16 cellular contexts compared by ENCODE assay signal in genomic region chrX:12910424-12910823, GRCh38. TPM values are rescaled to one million over a fixed set of nuclear protein-coding genes. Genes with fewer than 3 reads are reported as not detected.
"Had no signal": no experiment of that assay in that cellular context is flagged by ENCODE, and none has a peak within 500 bp of the region (broad histone marks: within the 10 kb centered on the region; RNA-seq: fewer than 3 reads in every experiment).

No MANE protein-coding gene starts in this region.

- DNase-seq: activated CD4-positive, alpha-beta T cell treated with anti-CD3 and anti-CD28 coated beads, Interleukin-2, amount 50 U/mL, for 1 hour; activated naive CD4-positive, alpha-beta T cell treated with anti-CD3 and anti-CD28 coated beads, Interleukin-2, amount 10 ng/mL, durations not matched to agents 7 days and 5 days; activated T-cell treated with anti-CD3 and anti-CD28 coated beads, Interleukin-2, amount 50 U/mL, for 1 hour; adrenal gland; dorsolateral prefrontal cortex; erythroblast; heart right ventricle; mammary epithelial cell; naive thymus-derived CD4-positive, alpha-beta T cell; sigmoid colon; stimulated activated CD4-positive, alpha-beta T cell treated with anti-CD3 and anti-CD28 coated beads, Interleukin-1b, Interleukin-23, amount 100 ng/mL, for 48 hours had no signal

- H3K9ac ChIP-seq: parathyroid adenoma had no signal

- H3K9me3 ChIP-seq: adrenal gland, gastroesophageal sphincter, heart right ventricle, sigmoid colon, thoracic aorta had no signal

- H3K4me1 ChIP-seq: adrenal gland, gastroesophageal sphincter, heart right ventricle, parathyroid adenoma, sigmoid colon had no signal

- H3K27ac Mint-ChIP-seq: activated naive CD4-positive, alpha-beta T cell treated with anti-CD3 and anti-CD28 coated beads, Interleukin-2, amount 10 ng/mL, durations not matched to agents 7 days and 5 days had no signal

- H3K36me3 Mint-ChIP-seq: activated naive CD4-positive, alpha-beta T cell treated with anti-CD3 and anti-CD28 coated beads, Interleukin-2, amount 10 ng/mL, durations not matched to agents 7 days and 5 days; naive thymus-derived CD4-positive, alpha-beta T cell had no signal

- H3K4me3 Mint-ChIP-seq: activated naive CD4-positive, alpha-beta T cell treated with anti-CD3 and anti-CD28 coated beads, Interleukin-2, amount 10 ng/mL, durations not matched to agents 7 days and 5 days had no signal

- H3K27me3 Mint-ChIP-seq: activated naive CD4-positive, alpha-beta T cell treated with anti-CD3 and anti-CD28 coated beads, Interleukin-2, amount 10 ng/mL, durations not matched to agents 7 days and 5 days; naive thymus-derived CD4-positive, alpha-beta T cell had no signal

- ATAC-seq: activated CD4-positive, CD25-positive, alpha-beta regulatory T cell treated with anti-CD3 and anti-CD28 coated beads, Interleukin-2, amount 50 U/mL, for 24 hours; gastroesophageal sphincter; heart right ventricle; naive thymus-derived CD4-positive, alpha-beta T cell had no signal

- H3K27ac ChIP-seq: dorsolateral prefrontal cortex, gastroesophageal sphincter, parathyroid adenoma, sigmoid colon, thoracic aorta had no signal

- FAIRE-seq: islet of Langerhans had no signal

- H3K36me3 ChIP-seq: adrenal gland, gastroesophageal sphincter, heart right ventricle, sigmoid colon, thoracic aorta had no signal

- H3K79me2 ChIP-seq: parathyroid adenoma had no signal

- H3K9me3 Mint-ChIP-seq: activated naive CD4-positive, alpha-beta T cell treated with anti-CD3 and anti-CD28 coated beads, Interleukin-2, amount 10 ng/mL, durations not matched to agents 7 days and 5 days; naive thymus-derived CD4-positive, alpha-beta T cell had no signal

- H3K4me3 ChIP-seq: adrenal gland, dorsolateral prefrontal cortex, gastroesophageal sphincter, sigmoid colon, thoracic aorta had no signal

- H2AFZ ChIP-seq: parathyroid adenoma had no signal

- H3K27me3 ChIP-seq: gastroesophageal sphincter, sigmoid colon had no signal

RNA-seq across cellular contexts. Expression of gene TLR8, which starts 4.0 kb away (rescaled TPM):
- total RNA-seq: mammary epithelial cell had no signal
- polyA plus RNA-seq: mammary epithelial cell; naive thymus-derived CD4-positive, alpha-beta T cell had no signal

RNA-seq across cellular contexts. Expression of gene TLR7, which starts 43.6 kb away (rescaled TPM):
- total RNA-seq: mammary epithelial cell had no signal
- polyA plus RNA-seq: mammary epithelial cell had no signal
